In the genomic region with DNA sequence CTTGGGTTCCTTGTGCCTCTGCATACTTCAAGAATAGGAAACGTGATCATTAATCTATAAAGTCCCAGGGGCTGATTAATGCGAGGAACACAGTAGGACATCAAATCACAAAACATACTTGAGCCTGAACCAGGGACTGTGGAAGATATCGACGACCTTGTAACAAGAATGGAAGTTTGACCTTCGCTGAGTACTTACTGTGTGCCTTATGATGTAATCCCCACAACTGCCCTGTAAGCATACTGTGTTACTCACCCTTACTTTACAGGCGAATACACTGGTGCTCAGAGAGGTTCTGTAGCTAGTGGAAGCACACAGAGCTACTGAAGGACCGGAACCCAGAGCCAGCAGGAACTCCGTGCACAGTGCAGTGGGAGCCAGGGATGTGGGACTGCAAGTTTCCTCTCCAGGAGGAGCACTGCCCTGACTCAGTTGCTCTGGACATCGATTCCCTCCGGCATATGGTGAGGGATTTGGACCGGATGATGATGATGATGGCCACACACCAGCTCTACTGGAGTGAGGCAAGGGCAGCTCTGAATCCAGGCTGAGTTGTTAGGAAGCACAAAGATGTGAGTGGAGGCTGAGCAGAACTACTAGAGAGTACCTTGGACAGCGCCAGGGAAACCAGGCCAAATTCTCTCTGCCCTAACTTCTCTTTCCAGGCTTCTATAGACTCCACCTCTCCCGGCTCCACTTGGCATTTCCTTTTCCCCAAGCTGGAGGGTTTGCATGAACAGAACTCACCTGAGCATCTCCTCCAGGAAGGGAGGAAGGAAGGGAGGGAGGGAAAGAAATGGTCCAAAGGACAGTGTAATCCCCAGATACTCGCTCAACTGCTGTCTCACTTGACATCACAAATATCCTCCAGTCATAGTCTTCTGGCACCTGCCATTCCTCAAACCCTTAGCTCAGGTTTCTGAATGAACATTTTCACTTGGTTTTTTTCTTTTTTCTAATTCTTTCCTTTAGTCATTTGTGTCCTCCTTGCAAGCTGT, we compare ENCODE assay signal across 9 cellular contexts. TPM values are rescaled to one million over a fixed set of nuclear protein-coding genes. Genes with fewer than 3 reads are reported as not detected.
DNase-seq lines count a peak whose midpoint lies in the region; ATAC-seq, FAIRE-seq and TF ChIP-seq lines count a peak whose summit lies in the region.
"Had no signal": no experiment of that assay in that cellular context is flagged by ENCODE, and none has a peak within 500 bp of the region (broad histone marks: within the 10 kb centered on the region; RNA-seq: fewer than 3 reads in every experiment).

No MANE protein-coding gene starts in this region.

- H4K8ac ChIP-seq in H1 (ENCODE audit: extremely low read depth, insufficient read depth, low read length), result no peak overlapping the region

- H4K91ac ChIP-seq in H1 (replicated peaks; ENCODE audit: insufficient read length, low read length), result no peak overlapping the region

- no peaks in the 10 kb centered on the region for H3K9me3 ChIP-seq in H1 (ENCODE audit: insufficient read depth in 2 of 2, low read depth in 1 of 2, low read length in 1 of 2)
- no peaks in the 10 kb centered on the region for H3K9me3 ChIP-seq in neural cell (ENCODE audit: low read length)

- WGBS in H1 (ENCODE audit: extremely low coverage in 1 of 2, insufficient coverage in 1 of 2, insufficient read length in 1 of 2, insufficient replicate concordance in 2 of 2, low coverage in 1 of 2, low lambda C conversion rate in 2 of 2, missing lambda C conversion rate in 1 of 2), 2 experiments, result 80% methylated on average over 14 of the region's 14 CpGs; no CpG with 5 or more reads in 1 of the 2 experiments

- no peaks in the 10 kb centered on the region for H3F3A ChIP-seq in neural cell (ENCODE audit: insufficient read depth, low read length, poor library complexity, severe bottlenecking)

- TF ChIP-seq EP300 in H1 (IDR thresholded peaks at IDR 0.05; ENCODE audit: borderline replicate concordance in 1 of 2, low read depth in 2 of 2, low read length in 2 of 2), result no peak
- TF ChIP-seq EP300 in neural cell (conservative IDR thresholded peaks at IDR 0.05; ENCODE audit: poor library complexity, severe bottlenecking), result no peak

- H3K27ac ChIP-seq in H1 (ENCODE audit: low read depth, low read length) (no peak overlapping the region), neural cell (ENCODE audit: low read length) (no peak overlapping the region)
- H3K27ac ChIP-seq: parathyroid adenoma had no signal

- H4K20me1 ChIP-seq in H1 (replicated peaks in 1 of 2; ENCODE audit: control insufficient read depth in 1 of 2, insufficient read depth in 2 of 2, low read length in 2 of 2) (peaks cover 0 to 8% of the 10 kb centered on the region in 2 experiments), neural cell (ENCODE audit: insufficient read depth) (no peaks in the 10 kb centered on the region)

- no peak for ATAC-seq in GM19035 (IDR thresholded peaks at IDR 0.05; ENCODE audit: unreplicated experiment)

- no peak overlapping the region for H3K56ac ChIP-seq in H1 (replicated peaks; ENCODE audit: insufficient read length, low read depth, low read length)

- FAIRE-seq in H54 (lab: Jason Lieb, UNC) (no peak), H1 (lab: Jason Lieb, UNC) (peak; percentile 28)

- H3K4me2 ChIP-seq in H1 (ENCODE audit: insufficient read depth in 1 of 2, low read depth in 2 of 2, low read length in 2 of 2), result peak overlapping the region; percentile 38 to 92; a peak in 3 of 4 replicates
- no peak overlapping the region for H3K4me2 ChIP-seq in neural cell (ENCODE audit: low read length)

- H2BK20ac ChIP-seq in H1 (ENCODE audit: low read length), result no peak overlapping the region

- TF ChIP-seq POLR2A in H54 (IDR thresholded peaks at IDR 0.05; ENCODE audit: low read depth, low read length), result no peak
- TF ChIP-seq POLR2A in H1 (IDR thresholded peaks at IDR 0.05; ENCODE audit: control extremely low read depth in 1 of 2, low read depth in 2 of 2, low read length in 2 of 2), result no peak

- peak; percentile 64 for DNase-seq in H54 (ENCODE audit: insufficient read length, low spot score)
- peak; percentile 22 for DNase-seq in OCI-M1 (lab: John Stamatoyannopoulos, UW)
- DNase-seq in H1 (ENCODE audit: low read depth in 1 of 2, low spot score in 2 of 2), result no peak
- no peak for DNase-seq in midbrain (lab: John Stamatoyannopoulos, UW)
- no peak for DNase-seq in NCI-H2107 (lab: John Stamatoyannopoulos, UW)
- DNase-seq in NCI-H510A (lab: John Stamatoyannopoulos, UW), result no peak

- H3K4me3 ChIP-seq in H1 (ENCODE audit: extremely low read depth in 1 of 4, insufficient read depth in 2 of 4, low read depth in 3 of 4, low read length in 4 of 4) (peak overlapping the region in 1 of 4 experiments; percentile 61; a peak in 3 of 8 replicates), neural cell (ENCODE audit: low read length) (peak overlapping the region; percentile 82)

- H3K27me3 ChIP-seq in H1 (replicated peaks in 1 of 4; ENCODE audit: control insufficient read depth in 3 of 4, extremely low read depth in 1 of 4, insufficient read depth in 3 of 4, low read length in 3 of 4) (peaks cover 44 to 67% (median 59%) of the 10 kb centered on the region in 4 experiments), neural cell (ENCODE audit: insufficient read depth, low read depth, low read length) (peaks cover 46% of the 10 kb centered on the region)

- POLR2A ChIA-PET in H1 (lab: Charles Lee; ENCODE audit: partially characterized antibody), result no interaction called here

- CTCF ChIA-PET in H1 (lab: Charles Lee; ENCODE audit: partially characterized antibody), result interaction anchor here (0.6 to 1.2 kb wide), 9 partner anchors 9 to 394 kb away, joined by 3 to 4 read pairs (median 3); no protein-coding TSS in a partner anchor

- no peak overlapping the region for H2BK15ac ChIP-seq in H1 (ENCODE audit: low read length)

- no peak overlapping the region for H3K18ac ChIP-seq in H1 (ENCODE audit: extremely low read depth, low read length)

- H3K9me2 ChIP-seq in neural cell (ENCODE audit: insufficient read depth, low read length), result no peaks in the 10 kb centered on the region

- H3K14ac ChIP-seq in H1 (ENCODE audit: insufficient read length), result no peak overlapping the region

- peaks cover 0 to 11% (median 5%) of the 10 kb centered on the region in 4 experiments; a peak in 5 of 7 replicates for H3K4me1 ChIP-seq in H1 (replicated peaks in 1 of 4; ENCODE audit: control insufficient read depth in 3 of 4, insufficient read depth in 4 of 4, low read length in 3 of 4)
- H3K4me1 ChIP-seq: parathyroid adenoma had no signal

- H3K23me2 ChIP-seq in H1 (ENCODE audit: low read depth, low read length), result peaks cover 16% of the 10 kb centered on the region; the same call in 1 of the 2 replicates

- no peak overlapping the region for H4K5ac ChIP-seq in H1 (ENCODE audit: insufficient read length, low read depth, low read length)

- H2BK12ac ChIP-seq in H1 (ENCODE audit: low read depth, low read length), result no peak overlapping the region

- H2BK120ac ChIP-seq in H1 (replicated peaks; ENCODE audit: low read depth, low read length), result no peak overlapping the region

- H3K36me3 ChIP-seq in H1 (ENCODE audit: control insufficient read depth in 2 of 4, insufficient read depth in 4 of 4, low read length in 3 of 4) (peaks cover 0 to 4% (median 0%) of the 10 kb centered on the region in 4 experiments; a peak in 1 of 8 replicates), neural cell (ENCODE audit: insufficient read depth, low read length) (no peaks in the 10 kb centered on the region)

- H3K79me1 ChIP-seq in H1 (ENCODE audit: low read depth, low read length), result no peaks in the 10 kb centered on the region

- no peak for TF ChIP-seq RAD21 in H1 (IDR thresholded peaks at IDR 0.05 in 1 of 2, conservative IDR thresholded peaks at IDR 0.05 in 1 of 2; ENCODE audit: low read depth in 2 of 2, low read length in 2 of 2)
- TF ChIP-seq RAD21 in neural cell (conservative IDR thresholded peaks at IDR 0.05), result no peak

- H3K4ac ChIP-seq in H1 (replicated peaks; ENCODE audit: insufficient read length, low read depth, low read length), result no peak overlapping the region

- TF ChIP-seq CTCF in H1 (IDR thresholded peaks at IDR 0.05; ENCODE audit: control extremely low read depth in 1 of 3, insufficient read depth in 1 of 3, low read depth in 1 of 3, low read length in 3 of 3) (no peak), neural cell (IDR thresholded peaks at IDR 0.05; ENCODE audit: poor library complexity, severe bottlenecking) (no peak)

- H2AK5ac ChIP-seq in H1 (ENCODE audit: low read depth, low read length), result no peak overlapping the region

- H2BK5ac ChIP-seq in H1 (ENCODE audit: low read depth, low read length), result no peak overlapping the region

- no peak overlapping the region for H2AFZ ChIP-seq in H1 (ENCODE audit: low read length)
- H2AFZ ChIP-seq in neural cell (ENCODE audit: low read depth, low read length), result no peak overlapping the region
- H2AFZ ChIP-seq: parathyroid adenoma had no signal

- H3K23ac ChIP-seq in H1 (ENCODE audit: insufficient read length), result no peak overlapping the region

- H3K9ac ChIP-seq in H1 (replicated peaks in 1 of 4; ENCODE audit: extremely low read depth in 1 of 4, low read depth in 3 of 4, low read length in 3 of 4) (no peak overlapping the region), neural cell (ENCODE audit: low read length) (no peak overlapping the region)
- H3K9ac ChIP-seq: parathyroid adenoma had no signal

- H3K79me2 ChIP-seq in H1 (ENCODE audit: control insufficient read depth in 1 of 2, insufficient read depth in 2 of 2, low read length in 2 of 2) (no peaks in the 10 kb centered on the region), neural cell (replicated peaks; ENCODE audit: insufficient read depth, low read length) (no peaks in the 10 kb centered on the region)
- H3K79me2 ChIP-seq: parathyroid adenoma had no signal

TF ChIP-seq in H1, 55 proteins besides CTCF, POLR2A, EP300 and RAD21 (continues in another document):
- 0 out of 4 replicates have a peak, but pooled peaks have one; percentile 52 to 56 for TF ChIP-seq SIN3A (conservative IDR thresholded peaks at IDR 0.05 in 1 of 2, IDR thresholded peaks at IDR 0.05 in 1 of 2; ENCODE audit: low read depth in 1 of 2, low read length in 2 of 2)
- TF ChIP-seq TAF1 (IDR thresholded peaks at IDR 0.05; ENCODE audit: low read depth, low read length), result no peak

TF ChIP-seq in neural cell, 6 proteins besides CTCF, POLR2A, EP300 and RAD21 (continues in another document):
- TF ChIP-seq EZH2 (IDR thresholded peaks at IDR 0.05; ENCODE audit: borderline replicate concordance, insufficient read depth, low read length, poor library complexity, severe bottlenecking) (no peak), TAF1 (IDR thresholded peaks at IDR 0.05; ENCODE audit: low read depth) (no peak)

RNA-seq across cellular contexts. Expression of a gene that starts 1.5 kb away (rescaled TPM):
- total RNA-seq in H1 (2021; fragmentation: NEBNext Ultra II Directional; extraction: Animal tissue kit (Norgen Biotek cat#: 25700)), result 1.2 and 1.5 TPM in 2 replicates
- polyA plus RNA-seq in H1 (2011; rRNA removed), result 0.50 and 0.52 TPM in 2 replicates
- polyA plus RNA-seq in H1 (2011; cell fraction: cytosol; rRNA removed), result 0.37 TPM
- 2.0 TPM for polyA plus RNA-seq in H1 (2011; cell fraction: nucleus; rRNA removed)
- 0.62 to 1.3 TPM (median 1.3 TPM) in 4 replicates for polyA plus RNA-seq in H1 (2012, experiment 1 of 2)
- polyA plus RNA-seq in H1 (2012, experiment 2 of 2), result 0.37 TPM
- polyA plus RNA-seq in H1 (2013, experiment 1 of 2), result 1.6 TPM
- 1.8 TPM for polyA plus RNA-seq in H1 (2013, experiment 2 of 2)
- polyA minus RNA-seq in H1 (2011; rRNA and poly(A)+ RNA removed), result 1.7 and 3.6 TPM in 2 replicates
- 1.5 TPM for polyA minus RNA-seq in H1 (2011; cell fraction: cytosol; rRNA and poly(A)+ RNA removed)
- 0.90 TPM for polyA minus RNA-seq in H1 (2011; cell fraction: nucleus; rRNA and poly(A)+ RNA removed)
- polyA plus RNA-seq in neural cell, result 7.1 and 8.7 TPM in 2 replicates
- polyA minus RNA-seq in neural cell, result 23.9 and 31.6 TPM in 2 replicates

Comparison
In these comparisons a context has a peak if more than half of its experiments do, and no peak if none do; other contexts are left out.
1. DNase-seq: peak in H54 (single experiment) and OCI-M1 (single experiment); none in H1 (0 of 2), midbrain (single experiment), NCI-H2107 (single experiment) and NCI-H510A (single experiment).